ENCODE assay signal across 12 cellular contexts in the genomic region with DNA sequence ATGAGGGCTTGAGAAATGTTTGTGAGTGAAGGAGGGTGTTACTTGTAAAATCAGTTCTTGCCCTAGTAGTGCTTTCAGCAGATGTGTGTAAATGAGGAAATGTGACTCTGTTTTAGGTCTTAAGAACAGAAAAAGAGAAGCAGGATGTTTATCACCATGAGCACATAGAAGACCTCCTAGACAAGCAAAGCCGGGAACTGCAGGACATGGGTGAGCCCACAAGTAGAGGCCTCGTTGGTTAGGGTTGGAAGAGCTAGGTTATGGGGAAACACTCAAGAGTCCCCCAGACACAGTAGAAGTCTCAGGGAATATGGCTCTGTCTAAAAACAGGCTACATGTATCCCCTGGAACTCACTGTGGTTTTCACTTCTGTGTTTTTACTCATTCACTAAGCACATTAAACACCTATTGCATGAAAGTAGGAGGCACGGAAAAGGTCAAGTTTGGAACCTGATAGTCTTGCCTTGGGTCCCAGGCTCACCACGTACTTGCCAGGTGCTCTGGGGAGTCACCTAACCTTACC.
DNase-seq lines count a peak whose midpoint lies in the region; ATAC-seq and TF ChIP-seq lines count a peak whose summit lies in the region.
"Had no signal": no experiment of that assay in that cellular context is flagged by ENCODE, and none has a peak within 500 bp of the region (broad histone marks: within the 10 kb centered on the region; RNA-seq: fewer than 3 reads in every experiment).

No MANE protein-coding gene starts in this region.

- H3K4me3 ChIP-seq in GM12865 (ENCODE audit: low read depth, low read length), result no peak overlapping the region; the same call in 1 of the 2 replicates
- H3K4me3 ChIP-seq: BLaER1 treated with 17β-estradiol and CSF1 and Interleukin-3, amounts not matched to agents 10 nM and 100 nM; tibial nerve had no signal

- ATAC-seq in GM21360 (IDR thresholded peaks at IDR 0.05; ENCODE audit: unreplicated experiment) (peak; percentile 48), HG03108 (IDR thresholded peaks at IDR 0.05; ENCODE audit: unreplicated experiment) (peak; percentile 85)

- no peak for TF ChIP-seq CTCF in GM12865 (IDR thresholded peaks at IDR 0.05; ENCODE audit: insufficient read depth, low read depth, low read length, missing control alignments)

- DNase-seq in GM12865 (ENCODE audit: low read depth), result peak; percentile 84
- peak; percentile 64 for DNase-seq in SKM-1 treated with dmso at 0.1 percent for 144 hours (lab: John Stamatoyannopoulos, UW; ENCODE audit: unreplicated experiment)
- no peak for DNase-seq in superior temporal gyrus (ENCODE audit: extremely low spot score)
- no peak for DNase-seq in HK-2 (ENCODE audit: unreplicated experiment)
- no peak for DNase-seq in COLO668 (lab: John Stamatoyannopoulos, UW; ENCODE audit: unreplicated experiment)
- no peak for DNase-seq in NCI-H1092 treated with DMSO at 0.1 percent for 48 hours (lab: John Stamatoyannopoulos, UW)
- DNase-seq: HCEC 1CT, NCI-H2029 treated with DMSO at 0.1 percent for 48 hours had no signal

Comparison
In these comparisons a context has a peak if more than half of its experiments do, and no peak if none do; other contexts are left out.
1. DNase-seq: peak in GM12865 (single experiment) and SKM-1 treated with dmso at 0.1 percent for 144 hours (single experiment); none in superior temporal gyrus (single experiment), HK-2 (single experiment), COLO668 (single experiment) and NCI-H1092 treated with DMSO at 0.1 percent for 48 hours (single experiment).